In the genomic region with DNA sequence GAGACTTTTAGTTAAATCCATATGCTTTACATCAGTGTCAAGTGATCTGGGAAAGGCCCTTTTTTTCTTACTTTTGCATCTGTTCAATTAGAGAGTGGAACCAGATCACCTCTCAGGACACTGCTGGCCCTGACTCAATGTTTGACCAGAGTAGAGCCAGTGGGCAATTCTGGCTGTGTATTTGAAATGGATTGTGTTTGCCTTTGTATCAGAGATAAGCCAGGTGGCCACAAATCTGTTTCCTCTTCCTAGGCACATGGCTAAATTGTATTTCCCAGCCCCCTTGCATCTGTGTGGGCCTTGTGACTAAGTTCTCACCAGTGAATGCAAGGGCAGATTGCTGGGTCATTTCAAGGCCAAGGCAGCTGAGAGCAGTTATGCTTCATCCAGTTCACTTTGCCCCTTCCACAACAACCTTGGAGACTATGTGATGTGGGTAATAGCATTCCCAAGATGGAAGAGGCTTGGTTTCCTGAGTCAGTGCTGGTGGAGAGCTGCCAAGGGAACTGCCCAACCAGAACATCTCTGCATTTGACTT, we compare ENCODE assay signal across 17 cellular contexts.
DNase-seq lines count a peak whose midpoint lies in the region; TF ChIP-seq lines count a peak whose summit lies in the region.
"Had no signal": no experiment of that assay in that cellular context is flagged by ENCODE, and none has a peak within 500 bp of the region (broad histone marks: within the 10 kb centered on the region; RNA-seq: fewer than 3 reads in every experiment).

No MANE protein-coding gene starts in this region.

- H3K9ac ChIP-seq in BLaER1 treated with 17β-estradiol and CSF1 and Interleukin-3, amounts not matched to agents 10 nM and 100 nM: no peak overlapping the region
- no peak overlapping the region for H3K9ac ChIP-seq in colonic mucosa (ENCODE audit: low read depth in 2 of 2, low read length in 2 of 2)

- H3K9me3 ChIP-seq in BLaER1 treated with 17β-estradiol and CSF1 and Interleukin-3, amounts not matched to agents 10 nM and 100 nM (replicated peaks in 1 of 11): peaks cover 0 to 11% (median 0%) of the 10 kb centered on the region in 11 experiments; a peak in 2 of 22 replicates
- no peaks in the 10 kb centered on the region for H3K9me3 ChIP-seq in colonic mucosa
- H3K9me3 ChIP-seq: prostate gland had no signal

- peaks cover 38 to 99% (median 40%) of the 10 kb centered on the region in 10 experiments for H3K4me1 ChIP-seq in BLaER1 treated with 17β-estradiol and CSF1 and Interleukin-3, amounts not matched to agents 10 nM and 100 nM
- no peaks in the 10 kb centered on the region for H3K4me1 ChIP-seq in colonic mucosa
- H3K4me1 ChIP-seq: prostate gland had no signal

- no peaks in the 10 kb centered on the region for H3K27me3 ChIP-seq in BLaER1 treated with 17β-estradiol and CSF1 and Interleukin-3, amounts not matched to agents 10 nM and 100 nM
- H3K27me3 ChIP-seq in colonic mucosa: no peaks in the 10 kb centered on the region

- H3K4me3 ChIP-seq in BLaER1 treated with 17β-estradiol and CSF1 and Interleukin-3, amounts not matched to agents 10 nM and 100 nM: no peak overlapping the region
- no peak overlapping the region for H3K4me3 ChIP-seq in colonic mucosa
- H3K4me3 ChIP-seq: prostate gland had no signal

- peak overlapping the region; percentile 24 to 84 (median 62); a peak in 21 of 22 replicates for H3K4me2 ChIP-seq in BLaER1 treated with 17β-estradiol and CSF1 and Interleukin-3, amounts not matched to agents 10 nM and 100 nM

- DNase-seq in NCI-H82 (lab: John Stamatoyannopoulos, UW) (peak; percentile 60), colonic mucosa (peak; percentile 20), occipital lobe (lab: John Stamatoyannopoulos, UW) (peak; percentile 5), cerebellum (ENCODE audit: low spot score) (no peak), GM03348 (ENCODE audit: low spot score) (no peak), NCI-H526 treated with DMSO at 0.1 percent for 48 hours (lab: John Stamatoyannopoulos, UW) (no peak)
- no peak for DNase-seq in activated CD8-positive, alpha-beta memory T cell treated with anti-CD3 and anti-CD28 coated beads, Interleukin-2, amount 50 U/mL, for 4 hours
- DNase-seq: activated CD8-positive, alpha-beta T cell treated with anti-CD3 and anti-CD28 coated beads, Interleukin-2, amount 10 ng/mL, durations not matched to agents 7 days and 5 days; activated gamma-delta T cell; caudate nucleus; NCI-H1417; NCI-H69; SIG-M5 had no signal

- peak overlapping the region in 3 of 11 experiments; percentile 57 to 87 (median 86); a peak in 4 of 22 replicates for H3K27ac ChIP-seq in BLaER1 treated with 17β-estradiol and CSF1 and Interleukin-3, amounts not matched to agents 10 nM and 100 nM
- H3K27ac ChIP-seq in colonic mucosa: no peak overlapping the region
- H3K27ac ChIP-seq: C4-2B, epithelial cell of prostate, prostate gland had no signal

- no peak for TF ChIP-seq CTCF in colonic mucosa (IDR thresholded peaks at IDR 0.05)

- H4K20me1 ChIP-seq in BLaER1 treated with 17β-estradiol and CSF1 and Interleukin-3, amounts not matched to agents 10 nM and 100 nM: no peaks in the 10 kb centered on the region

- intact Hi-C loops in colonic mucosa (cut with DNase I): no loop called here

- H3K36me3 ChIP-seq in BLaER1 treated with 17β-estradiol and CSF1 and Interleukin-3, amounts not matched to agents 10 nM and 100 nM: no peaks in the 10 kb centered on the region
- no peaks in the 10 kb centered on the region for H3K36me3 ChIP-seq in colonic mucosa
- H3K36me3 ChIP-seq: prostate gland had no signal

Comparison
In these comparisons a context has a peak if more than half of its experiments do, and no peak if none do; other contexts are left out.
1. DNase-seq: peak in NCI-H82 (single experiment), colonic mucosa (single experiment) and occipital lobe (single experiment); none in activated CD8-positive, alpha-beta memory T cell treated with anti-CD3 and anti-CD28 coated beads, Interleukin-2, amount 50 U/mL, for 4 hours (single experiment), cerebellum (single experiment), GM03348 (single experiment) and NCI-H526 treated with DMSO at 0.1 percent for 48 hours (single experiment).